ENCODE assay signal across 23 cellular contexts in genomic region chr19:33071887-33072286, GRCh38. TPM values are rescaled to one million over a fixed set of nuclear protein-coding genes. Genes with fewer than 3 reads are reported as not detected.
DNase-seq lines count a peak whose midpoint lies in the region; ATAC-seq and TF ChIP-seq lines count a peak whose summit lies in the region.
"Had no signal": no experiment of that assay in that cellular context is flagged by ENCODE, and none has a peak within 500 bp of the region (broad histone marks: within the 10 kb centered on the region; RNA-seq: fewer than 3 reads in every experiment).

No MANE protein-coding gene starts in this region.

- H3K9me3 ChIP-seq in mucosa of descending colon = no peaks in the 10 kb centered on the region
- H3K9me3 ChIP-seq: BLaER1, tibial nerve had no signal

- no peak overlapping the region for H3K4me3 ChIP-seq in mucosa of descending colon
- H3K4me3 ChIP-seq: BLaER1, PC-9, smooth muscle cell, tibial nerve had no signal

- no peak overlapping the region for H3K4me3 Mint-ChIP-seq in T-cell
- H3K4me3 Mint-ChIP-seq: activated naive CD4-positive, alpha-beta T cell treated with anti-CD3 and anti-CD28 coated beads, Interleukin-2, amount 50 U/mL, for 24 hours; activated T-helper 1 cell treated with anti-CD3 and anti-CD28 coated beads, Interleukin-12 subunit alpha, Interleukin-12 subunit beta, Interleukin-2, Interleukin-4 antibody, amounts not matched to agents 30 ng/mL and 10 ng/mL and 1 ng/mL, durations not matched to agents 14 hours and 24 hours and 36 hours; nephron had no signal

- DNase-seq in EH (ENCODE audit: low read depth) (peak; percentile 16), NCI-H69 (lab: John Stamatoyannopoulos, UW) (peak; percentile 10), dermis blood vessel endothelial cell (peak; percentile 37), mucosa of descending colon (peak in 1 of 3 donors; percentile 55), activated gamma-delta T cell treated with Interleukin-2 at 50 U/mL for 16 hours (no peak), AG08395 (ENCODE audit: low spot score) (no peak), MV-4-11 (lab: John Stamatoyannopoulos, UW) (no peak), T-cell (no peak)
- DNase-seq: activated CD4-positive, CD25-positive, alpha-beta regulatory T cell; caudate nucleus; HCEC 1CT; NCI-H510A; NK-92 treated with Interleukin-12 subunit alpha and Interleukin-12 subunit beta, amount 100 ng/mL, for 24 hours; SHP77 treated with DMSO at 0.1 percent for 48 hours; stimulated activated CD4-positive, alpha-beta T cell treated with anti-CD3 and anti-CD28 coated beads, Interleukin-1b, Interleukin-23, amount 100 ng/mL, for 48 hours; stimulated activated CD8-positive, alpha-beta memory T cell treated with anti-CD3 and anti-CD28 coated beads, Interleukin-4, amount 100 ng/mL, for 48 hours had no signal

- no peaks in the 10 kb centered on the region for H3K27me3 Mint-ChIP-seq in T-cell
- H3K27me3 Mint-ChIP-seq: activated naive CD4-positive, alpha-beta T cell treated with anti-CD3 and anti-CD28 coated beads, Interleukin-2, amount 50 U/mL, for 24 hours had no signal

- H3K4me1 ChIP-seq in mucosa of descending colon (ENCODE audit: low read depth) = no peaks in the 10 kb centered on the region
- H3K4me1 ChIP-seq: BLaER1, tibial nerve had no signal

- peak; percentile 97 for ATAC-seq in mucosa of descending colon
- ATAC-seq in T-cell (replicated peaks in 1 of 4) = no peak

- no peaks in the 10 kb centered on the region for H3K36me3 ChIP-seq in mucosa of descending colon (ENCODE audit: low read depth)
- H3K36me3 ChIP-seq: BLaER1, tibial nerve had no signal

- H3K36me3 Mint-ChIP-seq in T-cell = no peaks in the 10 kb centered on the region
- H3K36me3 Mint-ChIP-seq: activated naive CD4-positive, alpha-beta T cell treated with anti-CD3 and anti-CD28 coated beads, Interleukin-2, amount 50 U/mL, for 24 hours had no signal

- intact Hi-C loops in mucosa of descending colon (cut with DNase I, micrococcal nuclease) = no loop called here

- no peaks in the 10 kb centered on the region for H3K9me3 Mint-ChIP-seq in T-cell
- H3K9me3 Mint-ChIP-seq: activated naive CD4-positive, alpha-beta T cell treated with anti-CD3 and anti-CD28 coated beads, Interleukin-2, amount 50 U/mL, for 24 hours; activated T-helper 1 cell treated with anti-CD3 and anti-CD28 coated beads, Interleukin-12 subunit alpha, Interleukin-12 subunit beta, Interleukin-2, Interleukin-4 antibody, amounts not matched to agents 30 ng/mL and 10 ng/mL and 1 ng/mL, durations not matched to agents 14 hours and 24 hours and 36 hours; nephron had no signal

- no peak overlapping the region for H3K27ac Mint-ChIP-seq in T-cell
- H3K27ac Mint-ChIP-seq: activated naive CD4-positive, alpha-beta T cell treated with anti-CD3 and anti-CD28 coated beads, Interleukin-2, amount 50 U/mL, for 24 hours; activated T-helper 1 cell treated with anti-CD3 and anti-CD28 coated beads, Interleukin-12 subunit alpha, Interleukin-12 subunit beta, Interleukin-2, Interleukin-4 antibody, amounts not matched to agents 30 ng/mL and 10 ng/mL and 1 ng/mL, durations not matched to agents 14 hours and 24 hours and 36 hours; nephron had no signal

- TF ChIP-seq CTCF in mucosa of descending colon (IDR thresholded peaks at IDR 0.05) = no peak

- H3K4me1 Mint-ChIP-seq in T-cell = no peaks in the 10 kb centered on the region
- H3K4me1 Mint-ChIP-seq: activated naive CD4-positive, alpha-beta T cell treated with anti-CD3 and anti-CD28 coated beads, Interleukin-2, amount 50 U/mL, for 24 hours; nephron had no signal

- POLR2A ChIA-PET in T-cell (lab: Charles Lee) = no interaction called here

- CTCF ChIA-PET in T-cell (lab: Charles Lee) = no interaction called here

RNA-seq across cellular contexts. Expression of gene RHPN2, which starts 7.2 kb away (rescaled TPM):
- total RNA-seq in dermis blood vessel endothelial cell = 8.0 and 13.4 TPM in 2 replicates
- 10 to 100 TPM; 37.3 to 72.7 (median 68.3) TPM for total RNA-seq in mucosa of descending colon
- total RNA-seq in T-cell = under 1 TPM; 0.16 to 0.66 (median 0.33) TPM

RNA-seq across cellular contexts. Expression of gene GPATCH1, which starts 9.1 kb away (rescaled TPM):
- 4.8 and 5.9 TPM in 2 replicates for total RNA-seq in dermis blood vessel endothelial cell
- 10 to 100 TPM; 11.9 to 12.4 (median 11.9) TPM for total RNA-seq in mucosa of descending colon
- total RNA-seq in T-cell = 10 to 100 TPM; 11.8 to 17.6 (median 14.3) TPM

Comparison
In these comparisons a context has a peak if more than half of its experiments do, and no peak if none do; other contexts are left out.
1. DNase-seq: peak in EH (single experiment), NCI-H69 (single experiment) and dermis blood vessel endothelial cell (single experiment); none in activated gamma-delta T cell treated with Interleukin-2 at 50 U/mL for 16 hours (single experiment), AG08395 (single experiment), MV-4-11 (single experiment) and T-cell (0 of 34).